14 cellular contexts compared by ENCODE assay signal in the genomic region with DNA sequence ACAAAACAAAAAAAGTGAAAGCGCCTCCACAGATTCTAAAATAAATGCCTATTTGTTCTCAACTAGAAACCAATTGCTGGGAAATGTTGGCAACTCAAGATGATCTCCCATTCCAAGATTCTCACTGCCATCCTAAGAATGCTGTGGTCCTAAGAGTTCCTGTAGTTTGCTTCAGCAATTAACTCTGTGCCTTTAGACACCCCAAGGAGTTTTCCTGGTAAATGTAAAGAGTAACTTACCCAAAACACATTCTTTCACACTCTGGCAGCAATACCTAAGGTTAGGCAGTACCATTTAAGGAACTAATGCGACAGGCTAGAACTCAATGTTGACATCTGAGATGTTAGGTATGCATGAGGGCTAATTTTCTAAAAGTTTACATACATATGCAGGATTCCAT.
"Had no signal": no experiment of that assay in that cellular context is flagged by ENCODE, and none has a peak within 500 bp of the region (broad histone marks: within the 10 kb centered on the region; RNA-seq: fewer than 3 reads in every experiment).

No MANE protein-coding gene starts in this region.

- H3K4me1 ChIP-seq: gastrocnemius medialis had no signal

- H3K27me3 ChIP-seq: gastrocnemius medialis, suprapubic skin, upper lobe of left lung had no signal

- H3K36me3 ChIP-seq: gastrocnemius medialis, suprapubic skin, upper lobe of left lung had no signal

- H3K27me3 Mint-ChIP-seq: activated naive CD8-positive, alpha-beta T cell; activated T-cell treated with anti-CD3 and anti-CD28 coated beads, Interleukin-2, amount 50 U/mL, for 24 hours had no signal

- H3K4me3 ChIP-seq: gastrocnemius medialis, suprapubic skin, upper lobe of left lung had no signal

- H3K27ac Mint-ChIP-seq: activated naive CD8-positive, alpha-beta T cell; activated T-cell treated with anti-CD3 and anti-CD28 coated beads, Interleukin-2, amount 50 U/mL, for 24 hours had no signal

- H3K4me3 Mint-ChIP-seq: activated naive CD8-positive, alpha-beta T cell; activated T-cell treated with anti-CD3 and anti-CD28 coated beads, Interleukin-2, amount 50 U/mL, for 24 hours had no signal

- DNase-seq: activated CD4-positive, alpha-beta T cell treated with anti-CD3 and anti-CD28 coated beads, Interleukin-2, amount 50 U/mL, for 4 hours; activated effector memory CD4-positive, alpha-beta T cell treated with Interleukin-2 at 50 U/mL for 16 hours; activated T-cell treated with anti-CD3 and anti-CD28 coated beads, Interleukin-2, amount 50 U/mL, for 24 hours; anterior cingulate cortex; gastrocnemius medialis; kidney; left ventricle myocardium superior; stimulated activated CD4-positive, alpha-beta T cell treated with anti-CD3 and anti-CD28 coated beads, Interleukin-12 subunit alpha, Interleukin-12 subunit beta, amount 100 ng/mL, for 4 hours; stimulated activated naive CD4-positive, alpha-beta T cell; upper lobe of left lung had no signal

- ATAC-seq: activated CD4-positive, CD25-positive, alpha-beta regulatory T cell treated with anti-CD3 and anti-CD28 coated beads, Interleukin-2, amount 50 U/mL, for 24 hours; gastrocnemius medialis; left ventricle myocardium superior; sciatic nerve had no signal

- H3K9me3 Mint-ChIP-seq: activated T-cell treated with anti-CD3 and anti-CD28 coated beads, Interleukin-2, amount 50 U/mL, for 24 hours had no signal

- H3K9me3 ChIP-seq: gastrocnemius medialis, suprapubic skin, upper lobe of left lung had no signal

- H3K27ac ChIP-seq: gastrocnemius medialis, suprapubic skin had no signal
